ENCODE assay signal across 17 cellular contexts in genomic region chr13:105990256-105990958, GRCh38.
A peak's percentile ranks its signal among the peaks of the same experiment; 100 is the strongest.
DNase-seq lines count a peak whose midpoint lies in the region; ATAC-seq and TF ChIP-seq lines count a peak whose summit lies in the region.
"Had no signal": no experiment of that assay in that cellular context is flagged by ENCODE, and none has a peak within 500 bp of the region (broad histone marks: within the 10 kb centered on the region; RNA-seq: fewer than 3 reads in every experiment).

No MANE protein-coding gene starts in this region.

- peak overlapping the region; percentile 45 for H4K8ac ChIP-seq in mesenchymal stem cell (ENCODE audit: low read length)

- no peak overlapping the region for H3K14ac ChIP-seq in mesenchymal stem cell (ENCODE audit: low read length in 2 of 2)

- TF ChIP-seq POLR2A in spleen (IDR thresholded peaks at IDR 0.05): no peak

- no peak overlapping the region for H3K4me2 ChIP-seq in mesenchymal stem cell (ENCODE audit: low read length, poor library complexity, severe bottlenecking)

- H2BK12ac ChIP-seq in mesenchymal stem cell (ENCODE audit: low read length in 2 of 2): peak overlapping the region in 1 of 2 experiments; percentile 31

- no peaks in the 10 kb centered on the region for H3K36me3 ChIP-seq in brain microvascular endothelial cell (replicated peaks)
- no peaks in the 10 kb centered on the region for H3K36me3 ChIP-seq in mesenchymal stem cell (ENCODE audit: control insufficient read depth in 1 of 2, insufficient read depth in 2 of 2, low read depth in 1 of 2, low read length in 2 of 2)
- H3K36me3 ChIP-seq in spleen: no peaks in the 10 kb centered on the region
- H3K36me3 ChIP-seq: cardiac muscle cell, right lobe of liver had no signal

- no peak overlapping the region for H3K9ac ChIP-seq in mesenchymal stem cell (ENCODE audit: low read length)

- DNase-seq in EL (peak; percentile 61), MV-4-11 (lab: John Stamatoyannopoulos, UW) (peak; percentile 54), brain microvascular endothelial cell (peak; percentile 83), mesenchymal stem cell (peak; percentile 62), cerebellum (ENCODE audit: low spot score) (no peak), spleen (no peak), left ventricle myocardium superior (no peak)
- DNase-seq: activated naive CD8-positive, alpha-beta T cell treated with anti-CD3 and anti-CD28 coated beads, Interleukin-2, amount 10 ng/mL, durations not matched to agents 7 days and 5 days; activated T-cell treated with anti-CD3 and anti-CD28 coated beads, Interleukin-2, amount 50 U/mL, for 4 hours; Calu3; left colon; NCI-H1105 treated with DMSO at 0.1 percent for 48 hours; occipital lobe; right lobe of liver; stimulated activated CD4-positive, alpha-beta T cell treated with anti-CD3 and anti-CD28 coated beads, Interleukin-2, amount 100 ng/mL, for 24 hours had no signal

- in situ Hi-C loops in brain microvascular endothelial cell (cut with HindIII; ENCODE audit: low pct_ligation_motif_present, low sequenced_read_pairs): no loop called here

- no peak for TF ChIP-seq CTCF in brain microvascular endothelial cell (IDR thresholded peaks at IDR 0.05; ENCODE audit: low read depth, low read length, missing control alignments)
- no peak for TF ChIP-seq CTCF in spleen (IDR thresholded peaks at IDR 0.05 in 8 of 11, conservative IDR thresholded peaks at IDR 0.05 in 3 of 11)

- no peak overlapping the region for H2BK15ac ChIP-seq in mesenchymal stem cell (ENCODE audit: low read depth, poor library complexity, severe bottlenecking)

- H3K27ac ChIP-seq in brain microvascular endothelial cell (peak overlapping the region; percentile 41), mesenchymal stem cell (ENCODE audit: low read length, poor library complexity, severe bottlenecking) (no peak overlapping the region), spleen (no peak overlapping the region)
- H3K27ac ChIP-seq: cardiac muscle cell, right lobe of liver had no signal

- H3K27me3 ChIP-seq in brain microvascular endothelial cell (replicated peaks) (no peaks in the 10 kb centered on the region), mesenchymal stem cell (ENCODE audit: control insufficient read depth in 1 of 2, insufficient read depth in 1 of 2, low read length in 2 of 2) (no peaks in the 10 kb centered on the region), spleen (replicated peaks in 1 of 7) (no peaks in the 10 kb centered on the region)
- H3K27me3 ChIP-seq: cardiac muscle cell, right lobe of liver had no signal

- H3K23ac ChIP-seq in mesenchymal stem cell (ENCODE audit: low read length in 2 of 2): no peak overlapping the region

- WGBS in mesenchymal stem cell: 38% methylated on average over 2 of the region's 4 CpGs
- WGBS in spleen, 5 donors: 58 to 82% (median 68%) methylated on average over 4 of the region's 4 CpGs

- H3K4me1 ChIP-seq in mesenchymal stem cell (ENCODE audit: control insufficient read depth, insufficient read depth, low read depth, low read length): no peaks in the 10 kb centered on the region
- H3K4me1 ChIP-seq in spleen: no peaks in the 10 kb centered on the region
- H3K4me1 ChIP-seq: right lobe of liver had no signal

- H2AK5ac ChIP-seq in mesenchymal stem cell (ENCODE audit: low read length, severe bottlenecking): peak overlapping the region; percentile 46

- H4K91ac ChIP-seq in mesenchymal stem cell (ENCODE audit: low read length): no peak overlapping the region

- H3K9me3 ChIP-seq in mesenchymal stem cell (ENCODE audit: control insufficient read depth, low read length): no peaks in the 10 kb centered on the region
- no peaks in the 10 kb centered on the region for H3K9me3 ChIP-seq in spleen

- H2BK120ac ChIP-seq in mesenchymal stem cell (ENCODE audit: low read depth, low read length): no peak overlapping the region

- peak overlapping the region in 1 of 2 experiments; percentile 48 for H3K18ac ChIP-seq in mesenchymal stem cell (ENCODE audit: low read depth in 1 of 2, low read length in 2 of 2)

- intact Hi-C loops in spleen (cut with DNase I; ENCODE audit: low total_unique reads): no loop called here
- intact Hi-C loops in left ventricle myocardium superior (cut with micrococcal nuclease): no loop called here

- no peaks in the 10 kb centered on the region for H3K79me1 ChIP-seq in mesenchymal stem cell (replicated peaks; ENCODE audit: low read length, poor library complexity, severe bottlenecking)

- H3K4me3 ChIP-seq in brain microvascular endothelial cell (ENCODE audit: low read depth, low read length) (no peak overlapping the region), mesenchymal stem cell (ENCODE audit: insufficient read depth in 1 of 2, low read depth in 1 of 2, low read length in 2 of 2) (no peak overlapping the region), spleen (no peak overlapping the region)
- H3K4me3 ChIP-seq: cardiac muscle cell, right lobe of liver had no signal

- no peak overlapping the region for H2BK5ac ChIP-seq in mesenchymal stem cell (ENCODE audit: low read depth, low read length, poor library complexity, severe bottlenecking)

- no peak for ATAC-seq in left ventricle myocardium superior
- ATAC-seq in GM18907 (IDR thresholded peaks at IDR 0.05; ENCODE audit: unreplicated experiment): no peak
- ATAC-seq: activated T-cell treated with anti-CD3 and anti-CD28 coated beads, Interleukin-2, amount 50 U/mL, for 4 hours; left colon; right lobe of liver had no signal

- H3K4ac ChIP-seq in mesenchymal stem cell (ENCODE audit: low read depth in 1 of 2, low read length in 2 of 2): no peak overlapping the region

- H2AFZ ChIP-seq in mesenchymal stem cell (ENCODE audit: low read depth, low read length): no peak overlapping the region

Comparison
In these comparisons a context has a peak if more than half of its experiments do, and no peak if none do; other contexts are left out.
1. DNase-seq: peak in EL (single experiment), MV-4-11 (single experiment), brain microvascular endothelial cell (single experiment) and mesenchymal stem cell (single experiment); none in cerebellum (single experiment), spleen (single experiment) and left ventricle myocardium superior (single experiment).